ENCODE assay signal across 1 cellular context in the genomic region with DNA sequence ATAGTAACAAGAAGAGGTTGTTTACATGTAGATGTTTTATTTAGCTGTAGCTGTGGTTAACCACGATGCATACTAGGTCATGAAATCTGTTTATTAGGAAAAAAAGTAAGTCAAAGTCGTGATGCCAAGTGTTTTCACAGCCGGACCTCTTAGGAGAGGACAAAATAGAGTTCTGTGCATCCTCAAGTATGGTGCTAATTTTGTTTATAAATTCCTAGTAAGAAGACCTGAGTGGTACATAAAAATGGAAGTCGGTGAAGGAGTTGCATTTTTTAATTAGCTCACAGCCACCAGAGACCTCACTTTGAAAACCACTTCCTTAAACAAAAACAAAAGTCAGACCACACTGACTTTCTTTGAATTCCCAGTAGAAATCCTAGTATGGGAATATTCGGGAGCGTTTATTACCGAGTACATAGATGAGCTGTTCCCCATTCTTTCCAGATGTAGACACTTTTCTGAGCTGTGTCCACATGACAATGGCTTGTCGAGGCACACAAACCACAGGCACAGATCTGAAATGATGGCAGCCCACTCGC.
TF ChIP-seq lines count a peak whose summit lies in the region.

No MANE protein-coding gene starts in this region.

TF ChIP-seq in IMR-90, 13 proteins besides CTCF, POLR2A, EP300 and RAD21 (continued from another document):
- TF ChIP-seq CEBPB (IDR thresholded peaks at IDR 0.05; ENCODE audit: low read depth, low read length): no peak
- TF ChIP-seq NFE2L2 (IDR thresholded peaks at IDR 0.05; ENCODE audit: low read depth, low read length): no peak
- TF ChIP-seq MAZ (IDR thresholded peaks at IDR 0.05; ENCODE audit: borderline replicate concordance, low read depth, low read length): no peak
- no peak for TF ChIP-seq RFX5 (IDR thresholded peaks at IDR 0.05; ENCODE audit: low read depth, low read length)
- TF ChIP-seq, protein P1, sequence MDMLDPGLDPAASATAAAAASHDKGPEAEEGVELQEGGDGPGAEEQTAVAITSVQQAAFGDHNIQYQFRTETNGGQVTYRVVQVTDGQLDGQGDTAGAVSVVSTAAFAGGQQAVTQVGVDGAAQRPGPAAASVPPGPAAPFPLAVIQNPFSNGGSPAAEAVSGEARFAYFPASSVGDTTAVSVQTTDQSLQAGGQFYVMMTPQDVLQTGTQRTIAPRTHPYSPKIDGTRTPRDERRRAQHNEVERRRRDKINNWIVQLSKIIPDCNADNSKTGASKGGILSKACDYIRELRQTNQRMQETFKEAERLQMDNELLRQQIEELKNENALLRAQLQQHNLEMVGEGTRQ (IDR thresholded peaks at IDR 0.05; ENCODE audit: low read depth, low read length): no peak
- no peak for TF ChIP-seq MAFK (IDR thresholded peaks at IDR 0.05; ENCODE audit: low read depth, low read length)
- TF ChIP-seq MXI1 (IDR thresholded peaks at IDR 0.05; ENCODE audit: borderline replicate concordance, low read depth, low read length): no peak
- TF ChIP-seq FOS (IDR thresholded peaks at IDR 0.05; ENCODE audit: low read depth, low read length): no peak
- TF ChIP-seq BHLHE40 (IDR thresholded peaks at IDR 0.05; ENCODE audit: low read depth, low read length): no peak
- TF ChIP-seq, protein P2, sequence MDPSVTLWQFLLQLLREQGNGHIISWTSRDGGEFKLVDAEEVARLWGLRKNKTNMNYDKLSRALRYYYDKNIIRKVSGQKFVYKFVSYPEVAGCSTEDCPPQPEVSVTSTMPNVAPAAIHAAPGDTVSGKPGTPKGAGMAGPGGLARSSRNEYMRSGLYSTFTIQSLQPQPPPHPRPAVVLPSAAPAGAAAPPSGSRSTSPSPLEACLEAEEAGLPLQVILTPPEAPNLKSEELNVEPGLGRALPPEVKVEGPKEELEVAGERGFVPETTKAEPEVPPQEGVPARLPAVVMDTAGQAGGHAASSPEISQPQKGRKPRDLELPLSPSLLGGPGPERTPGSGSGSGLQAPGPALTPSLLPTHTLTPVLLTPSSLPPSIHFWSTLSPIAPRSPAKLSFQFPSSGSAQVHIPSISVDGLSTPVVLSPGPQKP (IDR thresholded peaks at IDR 0.05; ENCODE audit: borderline replicate concordance, low read depth, low read length): no peak
- TF ChIP-seq SMC3 (IDR thresholded peaks at IDR 0.05; ENCODE audit: low read depth, low read length): no peak
- TF ChIP-seq RCOR1 (IDR thresholded peaks at IDR 0.05; ENCODE audit: insufficient replicate concordance, low read length): no peak
